In the genomic region with DNA sequence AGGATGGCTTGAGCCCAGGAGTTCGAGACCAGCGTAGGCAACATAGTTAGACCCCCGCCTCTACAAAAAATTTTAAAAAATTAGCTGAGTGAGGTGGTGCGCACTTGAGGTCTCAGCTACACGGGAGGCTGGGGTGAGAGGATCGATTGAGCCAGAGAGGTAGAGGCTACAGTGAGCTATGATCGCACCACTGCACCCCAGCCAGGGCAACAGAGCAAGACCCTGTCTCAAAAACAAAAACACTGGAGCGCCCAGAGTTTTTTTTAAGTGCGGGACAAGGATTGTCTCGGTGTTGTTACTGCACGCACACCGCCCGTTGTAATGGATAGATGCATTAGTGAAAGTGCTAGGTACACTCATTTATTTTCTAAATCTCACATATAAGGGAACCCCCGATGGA, we compare ENCODE assay signal across 8 cellular contexts. TPM values are rescaled to one million over a fixed set of nuclear protein-coding genes. Genes with fewer than 3 reads are reported as not detected.
DNase-seq lines count a peak whose midpoint lies in the region; ATAC-seq and TF ChIP-seq lines count a peak whose summit lies in the region.

No MANE protein-coding gene starts in this region.

- H3K9me3 ChIP-seq in BLaER1 (no peaks in the 10 kb centered on the region), IMR-90 (ENCODE audit: control insufficient read depth, insufficient read depth, low read length) (no peaks in the 10 kb centered on the region)

- peak overlapping the region; percentile 93 for H2AFZ ChIP-seq in IMR-90 (replicated peaks; ENCODE audit: low read length, poor library complexity)

- H3K27ac Mint-ChIP-seq in naive thymus-derived CD8-positive, alpha-beta T cell: peak overlapping the region; percentile 76 to 92 (median 88)

- TF ChIP-seq RAD21 in IMR-90 (IDR thresholded peaks at IDR 0.05; ENCODE audit: low read length): no peak

- dilution Hi-C loops in IMR-90 (cut with HindIII; ENCODE audit: low sequenced_read_pairs, unreplicated experiment): no loop called here

- no peak overlapping the region for H2BK5ac ChIP-seq in IMR-90 (ENCODE audit: low read depth, low read length, poor library complexity, severe bottlenecking)

- H3K4me3 Mint-ChIP-seq in naive thymus-derived CD8-positive, alpha-beta T cell: peak overlapping the region; percentile 79 to 91 (median 85)

- H3K14ac ChIP-seq in IMR-90 (replicated peaks; ENCODE audit: low read depth, low read length): 0 out of 2 replicates have a peak overlapping the region, but pooled peaks have one; percentile 50

- TF ChIP-seq CTCF in IMR-90 (conservative IDR thresholded peaks at IDR 0.05; ENCODE audit: low read depth, low read length): no peak
- no peak for TF ChIP-seq CTCF in choroid plexus epithelial cell (conservative IDR thresholded peaks at IDR 0.05; ENCODE audit: low read depth, low read length)

- peak overlapping the region; percentile 98 for H3K4me2 ChIP-seq in BLaER1
- H3K4me2 ChIP-seq in IMR-90 (ENCODE audit: low read depth, low read length): peak overlapping the region; percentile 78

- peak overlapping the region; percentile 93 for H2AK9ac ChIP-seq in IMR-90 (replicated peaks; ENCODE audit: low read depth, low read length, poor library complexity)

- peak overlapping the region; percentile 59 to 64; a peak in 2 of 4 replicates for H4K8ac ChIP-seq in IMR-90 (ENCODE audit: low read depth in 2 of 2, low read length in 2 of 2)

- no peaks in the 10 kb centered on the region for H3K27me3 Mint-ChIP-seq in naive thymus-derived CD8-positive, alpha-beta T cell

- H3K4me3 ChIP-seq in BLaER1 (peak overlapping the region; percentile 66), IMR-90 (ENCODE audit: insufficient read depth, low read depth, low read length) (no peak overlapping the region; the same call in 1 of the 2 replicates), choroid plexus epithelial cell (ENCODE audit: low read depth, low read length) (peak overlapping the region; percentile 62)

- H2AK5ac ChIP-seq in IMR-90 (ENCODE audit: low read depth, low read length): peak overlapping the region; percentile 37

- H3K4ac ChIP-seq in IMR-90 (ENCODE audit: low read depth, low read length): peak overlapping the region; percentile 65; the same call in 1 of the 2 replicates

- no peak overlapping the region for H4K5ac ChIP-seq in IMR-90 (ENCODE audit: low read depth, low read length)

- no peaks in the 10 kb centered on the region for H3K27me3 ChIP-seq in BLaER1
- H3K27me3 ChIP-seq in IMR-90 (ENCODE audit: control insufficient read depth, insufficient read depth, low read length): no peaks in the 10 kb centered on the region

- peak overlapping the region; percentile 69; the same call in 1 of the 2 replicates for H3K23ac ChIP-seq in IMR-90 (ENCODE audit: low read depth, low read length)

- 20% methylated on average over 2 of the region's 14 CpGs; no CpG with 5 or more reads in 1 of the 2 experiments for WGBS in IMR-90 (ENCODE audit: extremely low coverage in 2 of 2, insufficient read length in 1 of 2), 2 experiments

- H3K36me3 ChIP-seq in BLaER1 (peaks cover 36% of the 10 kb centered on the region), IMR-90 (ENCODE audit: control insufficient read depth, insufficient read depth, low read length) (no peaks in the 10 kb centered on the region)

- no peak overlapping the region for H3K56ac ChIP-seq in IMR-90 (ENCODE audit: extremely low read depth, insufficient read depth, low read length)

- H3K9ac ChIP-seq in BLaER1 (peak overlapping the region; percentile 62), IMR-90 (ENCODE audit: low read depth, low read length) (peak overlapping the region; percentile 37; the same call in 1 of the 2 replicates)

- H4K20me1 ChIP-seq in BLaER1 (peaks cover 100% of the 10 kb centered on the region), IMR-90 (ENCODE audit: insufficient read depth, low read length) (0 out of 2 replicates have a peak, but pooled peaks cover 7% of the 10 kb centered on the region)

- H2BK20ac ChIP-seq in IMR-90 (ENCODE audit: low read depth, low read length): no peak overlapping the region

- peaks cover 14% of the 10 kb centered on the region for H3K9me1 ChIP-seq in IMR-90 (ENCODE audit: insufficient read depth, low read length)

- H3K4me1 ChIP-seq in BLaER1 (peaks cover 93% of the 10 kb centered on the region), IMR-90 (ENCODE audit: control insufficient read depth, insufficient read depth, low read length) (peaks cover 18% of the 10 kb centered on the region)

- H3K36me3 Mint-ChIP-seq in naive thymus-derived CD8-positive, alpha-beta T cell: peaks cover 0 to 36% (median 3%) of the 10 kb centered on the region in 3 donors

- no peak overlapping the region for H2BK120ac ChIP-seq in IMR-90 (ENCODE audit: low read depth, low read length)

- H2BK15ac ChIP-seq in IMR-90 (ENCODE audit: low read depth, low read length): no peak overlapping the region

- in situ Hi-C loops in IMR-90 (cut with MboI; ENCODE audit: low sequenced_read_pairs): no loop called here

- CTCF ChIA-PET in IMR-90 (lab: Yijun Ruan, JAX): no interaction called here

- BruUV-seq in IMR-90 (replicated peaks; lab: Mats Ljungman, UMichigan): no TSS peak

- TF ChIP-seq POLR2A in IMR-90 (IDR thresholded peaks at IDR 0.05; ENCODE audit: low read depth, low read length): no peak

- H4K91ac ChIP-seq in IMR-90 (ENCODE audit: insufficient read depth, low read depth, low read length): 0 out of 2 replicates have a peak overlapping the region, but pooled peaks have one; percentile 19

- intact Hi-C loops in IMR-90 (cut with micrococcal nuclease): no loop called here

- ATAC-seq in IMR-90 (ENCODE audit: low read depth) (no peak), HG03469 (IDR thresholded peaks at IDR 0.05; ENCODE audit: unreplicated experiment) (no peak)
- ATAC-seq in naive thymus-derived CD8-positive, alpha-beta T cell: no peak

- peaks cover 29 to 84% (median 79%) of the 10 kb centered on the region in 4 donors for H3K4me1 Mint-ChIP-seq in naive thymus-derived CD8-positive, alpha-beta T cell

- no peaks in the 10 kb centered on the region for H3K9me3 Mint-ChIP-seq in naive thymus-derived CD8-positive, alpha-beta T cell

- H3K18ac ChIP-seq in IMR-90 (ENCODE audit: low read depth, low read length): no peak overlapping the region

- POLR2A ChIA-PET in IMR-90 (lab: Charles Lee; ENCODE audit: unreplicated experiment): no interaction called here
- POLR2A ChIA-PET in naive thymus-derived CD8-positive, alpha-beta T cell (lab: Charles Lee): interaction anchor here (0.6 to 46.6 kb wide), 13 partner anchors 10 to 59 kb away, joined by 3 to 1258 read pairs (median 6); partner anchors contain the start of gene PIK3CD

- no peak for DNase-seq in IMR-90
- no peak for DNase-seq in choroid plexus epithelial cell (ENCODE audit: low read depth)
- no peak for DNase-seq in naive thymus-derived CD8-positive, alpha-beta T cell
- DNase-seq in activated CD4-positive, CD25-positive, alpha-beta regulatory T cell treated with anti-CD3 and anti-CD28 coated beads, Interleukin-2, amount 50 U/mL, for 72 hours: no peak
- DNase-seq in EL: no peak
- DNase-seq in AG20443 (ENCODE audit: low spot score): no peak

- peaks cover 6 to 32% of the 10 kb centered on the region in 2 experiments for H3K79me1 ChIP-seq in IMR-90 (ENCODE audit: low read depth in 1 of 2, low read length in 2 of 2)

- peak overlapping the region; percentile 55; the same call in 1 of the 2 replicates for H3K27ac ChIP-seq in BLaER1
- H3K27ac ChIP-seq in IMR-90 (ENCODE audit: insufficient read depth, low read length): no peak overlapping the region; the same call in 1 of the 2 replicates

TF ChIP-seq in IMR-90, 13 proteins besides CTCF, POLR2A, EP300 and RAD21:
- no peak for TF ChIP-seq RFX5 (IDR thresholded peaks at IDR 0.05; ENCODE audit: low read depth, low read length)
- TF ChIP-seq USF2 (IDR thresholded peaks at IDR 0.05; ENCODE audit: low read depth, low read length): no peak
- TF ChIP-seq ELK1 (IDR thresholded peaks at IDR 0.05; ENCODE audit: borderline replicate concordance, low read depth, low read length): no peak
- TF ChIP-seq MAFK (IDR thresholded peaks at IDR 0.05; ENCODE audit: low read depth, low read length): no peak
- TF ChIP-seq CHD1 (IDR thresholded peaks at IDR 0.05; ENCODE audit: low read depth, low read length): no peak
- TF ChIP-seq MAZ (IDR thresholded peaks at IDR 0.05; ENCODE audit: borderline replicate concordance, low read depth, low read length): no peak
- TF ChIP-seq NFE2L2 (IDR thresholded peaks at IDR 0.05; ENCODE audit: low read depth, low read length): no peak
- no peak for TF ChIP-seq CEBPB (IDR thresholded peaks at IDR 0.05; ENCODE audit: low read depth, low read length)
- TF ChIP-seq BHLHE40 (IDR thresholded peaks at IDR 0.05; ENCODE audit: low read depth, low read length): no peak
- no peak for TF ChIP-seq FOS (IDR thresholded peaks at IDR 0.05; ENCODE audit: low read depth, low read length)
- no peak for TF ChIP-seq RCOR1 (IDR thresholded peaks at IDR 0.05; ENCODE audit: insufficient replicate concordance, low read length)
- TF ChIP-seq SMC3 (IDR thresholded peaks at IDR 0.05; ENCODE audit: low read depth, low read length): no peak
- no peak for TF ChIP-seq MXI1 (IDR thresholded peaks at IDR 0.05; ENCODE audit: borderline replicate concordance, low read depth, low read length)

RNA-seq across cellular contexts. Expression of gene PIK3CD, which starts 37.1 kb away (rescaled TPM):
- 5.0 and 5.6 TPM in 2 replicates for total RNA-seq in IMR-90 (2012; rRNA removed)
- polyA plus RNA-seq in IMR-90 (2012; rRNA removed): 12.1 and 13.6 TPM in 2 replicates
- 9.1 and 12.9 TPM in 2 replicates for polyA plus RNA-seq in IMR-90 (2012; cell fraction: cytosol; rRNA removed)
- polyA plus RNA-seq in IMR-90 (2012; cell fraction: nucleus; rRNA removed; ENCODE audit: low replicate concordance): 34.1 and 56.0 TPM in 2 replicates
- 100 to 1,000 TPM; 334 to 343 TPM for total RNA-seq in naive thymus-derived CD8-positive, alpha-beta T cell
- polyA plus RNA-seq in naive thymus-derived CD8-positive, alpha-beta T cell: 100 to 1,000 TPM in 1 of 3 donors, 10 to 100 TPM in 2; 56.8 to 166 (median 87.4) TPM

Comparison
In these comparisons a context has a peak if more than half of its experiments do, and no peak if none do; other contexts are left out.
1. RNA of gene PIK3CD, which starts 37.1 kb away (total RNA-seq): 334 to 343 TPM in naive thymus-derived CD8-positive, alpha-beta T cell; 5.0 to 5.6 TPM in IMR-90; every median in the first group is over 10 times any median in the second.